Comparison of ENCODE assay signal across 17 cellular contexts in genomic region chr12:8813963-8814362, GRCh38. TPM values are rescaled to one million over a fixed set of nuclear protein-coding genes. Genes with fewer than 3 reads are reported as not detected.
A peak's percentile ranks its signal among the peaks of the same experiment; 100 is the strongest.
DNase-seq lines count a peak whose midpoint lies in the region; ATAC-seq and TF ChIP-seq lines count a peak whose summit lies in the region.
"Had no signal": no experiment of that assay in that cellular context is flagged by ENCODE, and none has a peak within 500 bp of the region (broad histone marks: within the 10 kb centered on the region; RNA-seq: fewer than 3 reads in every experiment).

No MANE protein-coding gene starts in this region.

- H3K27me3 Mint-ChIP-seq in WTC11 (ENCODE audit: low read depth) = no peaks in the 10 kb centered on the region

- peaks cover 28% of the 10 kb centered on the region for H3K4me1 ChIP-seq in HUES6 (ENCODE audit: control insufficient read depth, insufficient read depth, low read length)
- H3K4me1 ChIP-seq in iPS DF 6.9 (ENCODE audit: control insufficient read depth, insufficient read depth, low read length) = peaks cover 3% of the 10 kb centered on the region; the same call in 1 of the 2 replicates
- H3K4me1 ChIP-seq in sigmoid colon = no peaks in the 10 kb centered on the region
- H3K4me1 ChIP-seq: Caco-2 had no signal

- peaks cover 13% of the 10 kb centered on the region; the same call in 1 of the 2 replicates for H3K36me3 Mint-ChIP-seq in WTC11

- no peaks in the 10 kb centered on the region for H3K9me3 Mint-ChIP-seq in WTC11

- H3K27ac Mint-ChIP-seq in WTC11 = peak overlapping the region; percentile 99

- POLR2A ChIA-PET in WTC11 (lab: Charles Lee) (interaction anchor here (0.5 to 1.2 kb wide), 2 partner anchors 117 to 1121 kb away, joined by 3 to 5 read pairs; partner anchors contain the start of gene RIMKLB), RWPE1 (lab: Yijun Ruan, JAX; ENCODE audit: low non-redundant PET) (no interaction called here)

- intact Hi-C loops in sigmoid colon (cut with DNase I) = no loop called here

- no peaks in the 10 kb centered on the region for H3K27me3 ChIP-seq in HUES6 (ENCODE audit: control insufficient read depth, insufficient read depth, low read length)
- no peaks in the 10 kb centered on the region for H3K27me3 ChIP-seq in iPS DF 6.9 (ENCODE audit: control insufficient read depth, insufficient read depth, low read length)
- no peaks in the 10 kb centered on the region for H3K27me3 ChIP-seq in sigmoid colon

- TF ChIP-seq EP300 in sigmoid colon (IDR thresholded peaks at IDR 0.05) = no peak

- H3K4me3 ChIP-seq in HUES6 (ENCODE audit: low read depth, low read length) = no peak overlapping the region
- H3K4me3 ChIP-seq in iPS DF 6.9 (ENCODE audit: low read length) = no peak overlapping the region
- H3K4me3 ChIP-seq in sigmoid colon = no peak overlapping the region

- no peak for DNase-seq in WTC11 (ENCODE audit: low spot score)
- no peak for DNase-seq in iPS DF 6.9 (ENCODE audit: low read depth, low spot score)
- no peak for DNase-seq in RWPE1 (ENCODE audit: low spot score)
- DNase-seq in sigmoid colon = no peak
- DNase-seq: Caco-2, EL, HCEC 1CT, NCI-H1105, NCI-H1694, NCI-H2227 treated with DMSO at 0.1 percent for 48 hours, NCI-H524 treated with DMSO at 0.1 percent for 48 hours, SHP77, SK-N-SH had no signal

- H3K4me1 Mint-ChIP-seq in WTC11 = peaks cover 74% of the 10 kb centered on the region

- peak overlapping the region; percentile 12 for H3K27ac ChIP-seq in HUES6 (ENCODE audit: low read depth, low read length)
- peak overlapping the region; percentile 95 for H3K27ac ChIP-seq in iPS DF 6.9 (ENCODE audit: low read length)
- H3K27ac ChIP-seq in RWPE1 = no peak overlapping the region
- H3K27ac ChIP-seq in sigmoid colon = no peak overlapping the region

- TF ChIP-seq CTCF in WTC11 (IDR thresholded peaks at IDR 0.05) (no peak), RWPE1 (conservative IDR thresholded peaks at IDR 0.05; ENCODE audit: low read depth) (no peak), sigmoid colon (IDR thresholded peaks at IDR 0.05) (no peak)

- ATAC-seq in WTC11 = peak; percentile 36
- no peak for ATAC-seq in GM18861 (IDR thresholded peaks at IDR 0.05; ENCODE audit: unreplicated experiment)
- no peak for ATAC-seq in HG03457 (IDR thresholded peaks at IDR 0.05; ENCODE audit: unreplicated experiment)
- ATAC-seq: HepG2 had no signal

- H3K36me3 ChIP-seq in HUES6 (ENCODE audit: control insufficient read depth, insufficient read depth, low read length) (no peaks in the 10 kb centered on the region), iPS DF 6.9 (ENCODE audit: control insufficient read depth, insufficient read depth, low read length) (no peaks in the 10 kb centered on the region), sigmoid colon (no peaks in the 10 kb centered on the region)

- CTCF ChIA-PET in WTC11 (lab: Charles Lee) = interaction anchor here (1.0 to 2.1 kb wide), 5 partner anchors 10 to 157 kb away, joined by 3 to 9 read pairs (median 5); no protein-coding TSS in a partner anchor
- CTCF ChIA-PET in RWPE1 (lab: Yijun Ruan, JAX) = no interaction called here

- H3K9me3 ChIP-seq in HUES6 (ENCODE audit: control insufficient read depth, insufficient read depth, low read depth, low read length) = no peaks in the 10 kb centered on the region
- H3K9me3 ChIP-seq in iPS DF 6.9 (ENCODE audit: control insufficient read depth, insufficient read depth, low read length) = no peaks in the 10 kb centered on the region
- no peaks in the 10 kb centered on the region for H3K9me3 ChIP-seq in sigmoid colon
- H3K9me3 ChIP-seq: Caco-2, SK-N-SH had no signal

- peak overlapping the region; percentile 38 for H3K4me3 Mint-ChIP-seq in WTC11

- no peak for TF ChIP-seq POLR2A in sigmoid colon (IDR thresholded peaks at IDR 0.05)

- H3K9ac ChIP-seq in HUES6 (ENCODE audit: low read length) = no peak overlapping the region
- H3K9ac ChIP-seq: SK-N-SH had no signal

TF ChIP-seq in WTC11, 78 proteins besides CTCF, POLR2A, EP300 and RAD21:
- TF ChIP-seq IRF1 (CRISPR knock-in tag; IDR thresholded peaks at IDR 0.05) (no peak), AFF4 (CRISPR knock-in tag; IDR thresholded peaks at IDR 0.05; ENCODE audit: borderline replicate concordance) (peak; percentile 84; the same call in 1 of the 2 replicates)

RNA-seq across cellular contexts. Expression of gene A2ML1, which starts 8.5 kb away (rescaled TPM):
- total RNA-seq in WTC11 (2021) = 9.1 to 11.5 TPM (median 10.5 TPM) in 3 replicates
- not detected for total RNA-seq in sigmoid colon
- under 1 TPM in 2 of 3 donors, not detected in 1; 0.06 to 0.60 TPM for polyA plus RNA-seq in sigmoid colon
- total RNA-seq: Caco-2, HepG2 had no signal
- polyA plus RNA-seq: HepG2, SK-N-SH had no signal

Comparison
In these comparisons a context has a peak if more than half of its experiments do, and no peak if none do; other contexts are left out.
1. H3K27ac ChIP-seq: peak in HUES6 (single experiment) and iPS DF 6.9 (single experiment); none in RWPE1 (single experiment) and sigmoid colon (0 of 4).
2. RNA of gene A2ML1, which starts 8.5 kb away (total RNA-seq): 9.1 to 11.5 TPM in WTC11; not detected in sigmoid colon; every median in the first group is over 10 times any median in the second.